Comparison of ENCODE assay signal across 8 cellular contexts in genomic region chr10:4344544-4344994, GRCh38.
DNase-seq lines count a peak whose midpoint lies in the region; ATAC-seq and TF ChIP-seq lines count a peak whose summit lies in the region.

No MANE protein-coding gene starts in this region.

- H3K9me3 ChIP-seq in NT2/D1 (ENCODE audit: insufficient read depth, low read length) (no peaks in the 10 kb centered on the region), transverse colon (no peaks in the 10 kb centered on the region)

- TF ChIP-seq CTCF in coronary artery (IDR thresholded peaks at IDR 0.05) (no peak), transverse colon (IDR thresholded peaks at IDR 0.05) (peak in 1 of 5 experiments; percentile 9)

- H3K27ac ChIP-seq in coronary artery: peak overlapping the region; percentile 69 to 93
- peak overlapping the region; percentile 43 to 68 (median 57) for H3K27ac ChIP-seq in transverse colon

- in situ Hi-C loops in transverse colon (cut with MboI; ENCODE audit: low pct_ligation_motif_present in 1 of 4, low pct_unique_long_range_greater_than_20kb in 1 of 4, low sequenced_read_pairs in 3 of 4): no loop called here

- WGBS in transverse colon (ENCODE audit: low coverage in 1 of 2), 2 donors: 61% methylated on average over 10 of the region's 10 CpGs; no CpG with 5 or more reads in 1 of the 2 donors

- intact Hi-C loops in transverse colon (cut with DNase I; ENCODE audit: low total_unique reads): no loop called here

- H3K27me3 ChIP-seq in NT2/D1 (ENCODE audit: insufficient read depth, insufficient read length) (no peaks in the 10 kb centered on the region), transverse colon (no peaks in the 10 kb centered on the region)

- no peak overlapping the region for H3K9ac ChIP-seq in NT2/D1 (ENCODE audit: insufficient read length, low read depth)

- no peak for TF ChIP-seq POLR2A in transverse colon (IDR thresholded peaks at IDR 0.05)

- peak; percentile 49 for TF ChIP-seq EP300 in transverse colon (IDR thresholded peaks at IDR 0.05; ENCODE audit: low read depth)

- no peaks in the 10 kb centered on the region for H3K4me1 ChIP-seq in NT2/D1 (ENCODE audit: insufficient read depth, insufficient read length)
- peaks cover 0 to 9% (median 2%) of the 10 kb centered on the region in 4 donors for H3K4me1 ChIP-seq in transverse colon

- H3K4me3 ChIP-seq in NT2/D1 (ENCODE audit: insufficient read length, low read depth) (no peak overlapping the region), coronary artery (peak overlapping the region; percentile 32), transverse colon (no peak overlapping the region)

- ATAC-seq in HG02852 (IDR thresholded peaks at IDR 0.05; ENCODE audit: unreplicated experiment) (no peak), GM21786 (IDR thresholded peaks at IDR 0.05; ENCODE audit: unreplicated experiment) (no peak)

- DNase-seq in AG20443 (ENCODE audit: low spot score): peak; percentile 91
- DNase-seq in NT2/D1 (ENCODE audit: low read depth, low spot score): peak; percentile 40
- DNase-seq in coronary artery (ENCODE audit: low spot score): peak; percentile 95
- peak; percentile 97 for DNase-seq in myocyte (ENCODE audit: low read depth)
- DNase-seq in transverse colon: peak; percentile 24
- DNase-seq in NCI-H128 (lab: John Stamatoyannopoulos, UW; ENCODE audit: unreplicated experiment): no peak

- no peaks in the 10 kb centered on the region for H3K36me3 ChIP-seq in NT2/D1 (ENCODE audit: insufficient read depth, insufficient read length, low read length)
- H3K36me3 ChIP-seq in transverse colon: no peaks in the 10 kb centered on the region
